27 cellular contexts compared by ENCODE assay signal in genomic region chr17:40059729-40060475, GRCh38. TPM values are rescaled to one million over a fixed set of nuclear protein-coding genes. Genes with fewer than 3 reads are reported as not detected.
A peak's percentile ranks its signal among the peaks of the same experiment; 100 is the strongest.
DNase-seq lines count a peak whose midpoint lies in the region; ATAC-seq and TF ChIP-seq lines count a peak whose summit lies in the region.
"Had no signal": no experiment of that assay in that cellular context is flagged by ENCODE, and none has a peak within 500 bp of the region (broad histone marks: within the 10 kb centered on the region; RNA-seq: fewer than 3 reads in every experiment).

No MANE protein-coding gene starts in this region.

- DNase-seq in H9 (no peak), cerebellar cortex (ENCODE audit: low spot score) (peak; percentile 40), tibial artery (no peak), substantia nigra (lab: John Stamatoyannopoulos, UW) (no peak), Caco-2 (no peak), mammary epithelial cell (no peak)
- DNase-seq: activated CD4-positive, alpha-beta T cell treated with anti-CD3 and anti-CD28 coated beads, Interleukin-2, amount 10 ng/mL, durations not matched to agents 7 days and 5 days; activated T-cell treated with anti-CD3 and anti-CD28 coated beads, Interleukin-2, amount 50 U/mL, for 48 hours; body of pancreas; effector CD4-positive, alpha-beta T cell; kidney glomerular epithelial cell; NCI-H1092 treated with DMSO at 0.1 percent for 48 hours; NCI-H187 treated with DMSO at 0.1 percent for 48 hours; NCI-H526 treated with DMSO at 0.1 percent for 48 hours; Peyer's patch; SW 1271 had no signal

- H3K18ac ChIP-seq in H9 (ENCODE audit: insufficient read length, low read depth, low read length) = no peak overlapping the region

- BruUV-seq in Caco-2 (replicated peaks; lab: Mats Ljungman, UMichigan) (no TSS peak), mammary epithelial cell (replicated peaks; lab: Mats Ljungman, UMichigan) (no TSS peak)

- H4K20me1 ChIP-seq in H9 (ENCODE audit: control insufficient read depth, insufficient read depth, insufficient read length) = no peaks in the 10 kb centered on the region
- H4K20me1 ChIP-seq in mammary epithelial cell (ENCODE audit: insufficient read depth, low read length) = no peaks in the 10 kb centered on the region

- H3K4me1 Mint-ChIP-seq in H9 = peaks cover 40 to 64% of the 10 kb centered on the region in 2 experiments
- peaks cover 47% of the 10 kb centered on the region for H3K4me1 Mint-ChIP-seq in nephron
- H3K4me1 Mint-ChIP-seq in Caco-2 (ENCODE audit: low read depth, unreplicated experiment) = peaks cover 24% of the 10 kb centered on the region

- H3K4ac ChIP-seq in H9 (ENCODE audit: low read depth, low read length) = no peak overlapping the region

- H3K27me3 Mint-ChIP-seq in H9 (ENCODE audit: low read depth) = peaks cover 37% of the 10 kb centered on the region
- peaks cover 24% of the 10 kb centered on the region for H3K27me3 Mint-ChIP-seq in nephron (ENCODE audit: low read depth)
- no peaks in the 10 kb centered on the region for H3K27me3 Mint-ChIP-seq in Caco-2 (ENCODE audit: insufficient read depth, unreplicated experiment)
- H3K27me3 Mint-ChIP-seq: stimulated activated naive CD8-positive, alpha-beta T cell treated with anti-CD3 and anti-CD28 coated beads, Interleukin-15, Interleukin-2, amounts not matched to agents 100 ng/mL and 50 ng/mL, for 24 hours had no signal

- no peaks in the 10 kb centered on the region for H3K9me3 ChIP-seq in H9 (ENCODE audit: control insufficient read depth, low read depth, low read length)
- no peaks in the 10 kb centered on the region for H3K9me3 ChIP-seq in tibial artery
- H3K9me3 ChIP-seq in Caco-2 = no peaks in the 10 kb centered on the region
- H3K9me3 ChIP-seq in mammary epithelial cell (replicated peaks; ENCODE audit: insufficient read depth, low read length) = no peaks in the 10 kb centered on the region
- H3K9me3 ChIP-seq: body of pancreas, heart left ventricle, Peyer's patch, prostate gland had no signal

- no peak overlapping the region for H3K14ac ChIP-seq in H9 (ENCODE audit: insufficient read depth, low read length)

- H4K8ac ChIP-seq in H9 (replicated peaks; ENCODE audit: insufficient read length, low read depth, low read length) = no peak overlapping the region

- WGBS in H9 (ENCODE audit: extremely low coverage, insufficient read length, low lambda C conversion rate) = no CpG with 5 or more reads among the region's 8 CpGs
- WGBS in mammary epithelial cell (ENCODE audit: low coverage, missing lambda C conversion rate) = 76% methylated on average over 6 of the region's 8 CpGs

- POLR2A ChIA-PET in Caco-2 (lab: Charles Lee) = no interaction called here

- CTCF ChIA-PET in Caco-2 (lab: Charles Lee) (interaction anchor here (0.6 to 1.9 kb wide), 4 partner anchors 25 to 53 kb away, joined by 6 read pairs; no protein-coding TSS in a partner anchor), mammary epithelial cell (lab: Charles Lee; ENCODE audit: low non-redundant PET) (interaction anchor here (0.6 kb wide), 1 partner anchor 9 kb away, joined by 3 read pairs; no protein-coding TSS in a partner anchor)

- no peak overlapping the region for H3K4me2 ChIP-seq in H9 (ENCODE audit: insufficient read depth, insufficient read length, low read length)
- H3K4me2 ChIP-seq in mammary epithelial cell (ENCODE audit: insufficient read depth, low read depth, low read length) = no peak overlapping the region

- no peaks in the 10 kb centered on the region for H3K79me1 ChIP-seq in H9 (ENCODE audit: insufficient read depth, low read depth, low read length, poor library complexity, severe bottlenecking)

- no peak overlapping the region for H3K4me3 ChIP-seq in tibial artery
- H3K4me3 ChIP-seq in Caco-2 (ENCODE audit: low read depth, low read length) = no peak overlapping the region
- H3K4me3 ChIP-seq in mammary epithelial cell (replicated peaks in 1 of 3; ENCODE audit: insufficient read depth in 1 of 3, low read depth in 2 of 3, low read length in 3 of 3) = no peak overlapping the region
- H3K4me3 ChIP-seq: body of pancreas, GM12878, heart left ventricle, Peyer's patch, prostate gland had no signal

- no peak for TF ChIP-seq CTCF in H9 (conservative IDR thresholded peaks at IDR 0.05)
- no peak for TF ChIP-seq CTCF in nephron (IDR thresholded peaks at IDR 0.05; ENCODE audit: unreplicated experiment in 3 of 3)
- no peak for TF ChIP-seq CTCF in tibial artery (IDR thresholded peaks at IDR 0.05)
- TF ChIP-seq CTCF in Caco-2 (IDR thresholded peaks at IDR 0.05; ENCODE audit: insufficient read depth in 1 of 2, low read depth in 1 of 2, low read length in 1 of 2, severe bottlenecking in 1 of 2, unreplicated experiment in 1 of 2) = no peak
- TF ChIP-seq CTCF in mammary epithelial cell (conservative IDR thresholded peaks at IDR 0.05 in 1 of 2, IDR thresholded peaks at IDR 0.05 in 1 of 2; ENCODE audit: extremely low read depth in 1 of 2, insufficient read depth in 1 of 2, low read depth in 1 of 2, low read length in 2 of 2) = no peak

- ATAC-seq in HG03460 (IDR thresholded peaks at IDR 0.05; ENCODE audit: unreplicated experiment) = no peak
- ATAC-seq: body of pancreas, GM12878, heart left ventricle, WTC11 had no signal

- H3K36me3 ChIP-seq in tibial artery = no peaks in the 10 kb centered on the region
- H3K36me3 ChIP-seq in Caco-2 (ENCODE audit: control insufficient read depth, insufficient read depth, low read length) = no peaks in the 10 kb centered on the region
- no peaks in the 10 kb centered on the region for H3K36me3 ChIP-seq in mammary epithelial cell (ENCODE audit: insufficient read depth, low read length)
- H3K36me3 ChIP-seq: heart left ventricle, Peyer's patch, prostate gland had no signal

- H3K9ac ChIP-seq in H9 (ENCODE audit: extremely low read depth, insufficient read length, low read length) (no peak overlapping the region), mammary epithelial cell (ENCODE audit: insufficient read depth, low read length) (no peak overlapping the region)

- no peak overlapping the region for H2AK5ac ChIP-seq in H9 (ENCODE audit: insufficient read length, low read length)

- H3K9me3 Mint-ChIP-seq in H9 (no peaks in the 10 kb centered on the region; a peak in 1 of 5 replicates), nephron (no peaks in the 10 kb centered on the region), Caco-2 (ENCODE audit: unreplicated experiment) (no peaks in the 10 kb centered on the region)
- H3K9me3 Mint-ChIP-seq: activated CD4-positive, alpha-beta T cell treated with anti-CD3 and anti-CD28 coated beads, Interleukin-2, amount 10 ng/mL, durations not matched to agents 7 days and 5 days; memory B cell; stimulated activated naive CD8-positive, alpha-beta T cell treated with anti-CD3 and anti-CD28 coated beads, Interleukin-15, Interleukin-2, amounts not matched to agents 100 ng/mL and 50 ng/mL, for 24 hours; WTC11 had no signal

- no peak overlapping the region for H3K56ac ChIP-seq in H9 (ENCODE audit: insufficient read length, low read depth, low read length)

- no peak overlapping the region for H2BK120ac ChIP-seq in H9 (ENCODE audit: low read depth, low read length, poor library complexity, severe bottlenecking)

- dilution Hi-C loops in mammary epithelial cell (cut with HindIII; ENCODE audit: low sequenced_read_pairs) = no loop called here

- H2BK12ac ChIP-seq in H9 (ENCODE audit: insufficient read length, low read depth, low read length) = no peak overlapping the region

- H3K27ac ChIP-seq in H9 (ENCODE audit: insufficient read length, low read depth, low read length) (no peak overlapping the region), tibial artery (peak overlapping the region; percentile 16 to 28), substantia nigra (ENCODE audit: low read depth, low read length, poor library complexity, severe bottlenecking) (no peak overlapping the region), mammary epithelial cell (ENCODE audit: insufficient read depth, low read depth, low read length) (no peak overlapping the region)
- H3K27ac ChIP-seq: body of pancreas, C4-2B, epithelial cell of prostate had no signal

- H3K27me3 ChIP-seq in H9 (ENCODE audit: insufficient read depth, low read length) = no peaks in the 10 kb centered on the region; the same call in 1 of the 2 replicates
- H3K27me3 ChIP-seq in tibial artery = no peaks in the 10 kb centered on the region
- no peaks in the 10 kb centered on the region for H3K27me3 ChIP-seq in Caco-2 (replicated peaks; ENCODE audit: control insufficient read depth, insufficient read depth, low read length)
- H3K27me3 ChIP-seq in mammary epithelial cell (ENCODE audit: insufficient read depth, low read length) = no peaks in the 10 kb centered on the region
- H3K27me3 ChIP-seq: body of pancreas, heart left ventricle, Peyer's patch had no signal

- no peak overlapping the region for H4K5ac ChIP-seq in H9 (ENCODE audit: insufficient read length, low read depth, low read length)

- H2AFZ ChIP-seq in H9 (ENCODE audit: low read length) = no peak overlapping the region
- H2AFZ ChIP-seq in mammary epithelial cell (ENCODE audit: low read depth, low read length) = no peak overlapping the region

- H4K91ac ChIP-seq in H9 (ENCODE audit: insufficient read length, low read depth, low read length) = no peak overlapping the region

- H3K23ac ChIP-seq in H9 (ENCODE audit: insufficient read length, low read depth, low read length) = no peak overlapping the region

- peaks cover 9% of the 10 kb centered on the region for H3K23me2 ChIP-seq in H9 (ENCODE audit: insufficient read length, low read depth, low read length, poor library complexity, severe bottlenecking)

- H3K36me3 Mint-ChIP-seq in H9 (ENCODE audit: insufficient read depth in 1 of 3, low read depth in 3 of 3) = no peaks in the 10 kb centered on the region; a peak in 1 of 7 replicates
- H3K36me3 Mint-ChIP-seq in nephron (ENCODE audit: low read depth) = no peaks in the 10 kb centered on the region
- peaks cover 8% of the 10 kb centered on the region for H3K36me3 Mint-ChIP-seq in Caco-2 (ENCODE audit: insufficient read depth, unreplicated experiment)
- H3K36me3 Mint-ChIP-seq: memory B cell, WTC11 had no signal

- no peak overlapping the region for H2BK5ac ChIP-seq in H9 (ENCODE audit: insufficient read length, low read length)

- H3T11ph ChIP-seq in H9 (ENCODE audit: low read length) = no peak overlapping the region

- no peak overlapping the region for H3K4me3 Mint-ChIP-seq in H9
- H3K4me3 Mint-ChIP-seq in nephron = peak overlapping the region; percentile 27 to 55 (median 46)
- no peak overlapping the region for H3K4me3 Mint-ChIP-seq in Caco-2 (ENCODE audit: unreplicated experiment)
- H3K4me3 Mint-ChIP-seq: activated CD4-positive, alpha-beta T cell treated with anti-CD3 and anti-CD28 coated beads, Interleukin-2, amount 10 ng/mL, durations not matched to agents 7 days and 5 days; memory B cell; stimulated activated naive CD8-positive, alpha-beta T cell treated with anti-CD3 and anti-CD28 coated beads, Interleukin-15, Interleukin-2, amounts not matched to agents 100 ng/mL and 50 ng/mL, for 24 hours; WTC11 had no signal

- no peak overlapping the region for H2BK15ac ChIP-seq in H9 (ENCODE audit: low read depth, low read length)

- peaks cover 8% of the 10 kb centered on the region for H3K4me1 ChIP-seq in H9 (ENCODE audit: insufficient read depth, low read length)
- H3K4me1 ChIP-seq in tibial artery = peaks cover 0 to 29% (median 17%) of the 10 kb centered on the region in 4 donors
- peaks cover 15% of the 10 kb centered on the region for H3K4me1 ChIP-seq in Caco-2
- H3K4me1 ChIP-seq in mammary epithelial cell (ENCODE audit: insufficient read depth, low read length) = peaks cover 14% of the 10 kb centered on the region
- H3K4me1 ChIP-seq: prostate gland had no signal

- H2BK20ac ChIP-seq in H9 (ENCODE audit: low read depth, low read length, poor library complexity, severe bottlenecking) = no peak overlapping the region

- H3K79me2 ChIP-seq in H9 (ENCODE audit: insufficient read depth, low read length) (no peaks in the 10 kb centered on the region), mammary epithelial cell (ENCODE audit: insufficient read depth, low read length) (peaks cover 7% of the 10 kb centered on the region)

- H3K27ac Mint-ChIP-seq in H9 = peak overlapping the region in 2 of 3 experiments; percentile 70 to 72; a peak in 1 of 7 replicates
- H3K27ac Mint-ChIP-seq in nephron = peak overlapping the region in 2 of 3 experiments; percentile 12 to 44
- H3K27ac Mint-ChIP-seq in Caco-2 (ENCODE audit: unreplicated experiment) = no peak overlapping the region
- H3K27ac Mint-ChIP-seq: activated CD4-positive, alpha-beta T cell treated with anti-CD3 and anti-CD28 coated beads, Interleukin-2, amount 10 ng/mL, durations not matched to agents 7 days and 5 days; memory B cell; stimulated activated naive CD8-positive, alpha-beta T cell treated with anti-CD3 and anti-CD28 coated beads, Interleukin-15, Interleukin-2, amounts not matched to agents 100 ng/mL and 50 ng/mL, for 24 hours; WTC11 had no signal

- intact Hi-C loops in tibial artery (cut with DNase I; ENCODE audit: low total_unique reads) = loop anchor here (5.0 kb wide), 1 partner anchor 52 kb away; no protein-coding TSS in a partner anchor
- intact Hi-C loops in Caco-2 (cut with micrococcal nuclease; ENCODE audit: unreplicated experiment) = no loop called here
- intact Hi-C loops in mammary epithelial cell (cut with micrococcal nuclease) = loop anchor here (5.0 kb wide), 1 partner anchor 37 kb away; no protein-coding TSS in a partner anchor

- in situ Hi-C loops in mammary epithelial cell (cut with MboI; ENCODE audit: low sequenced_read_pairs in 2 of 2) = no loop called here

RNA-seq across cellular contexts. Expression of gene THRA, which starts 2.9 kb away (rescaled TPM):
- total RNA-seq in H9 (2021) (9.8 and 10.1 TPM in 2 replicates), Caco-2 (2022) (27.3 and 29.3 TPM in 2 replicates), mammary epithelial cell (10 to 100 TPM; 10.8 to 11.7 TPM)
- 10.0 TPM for polyA plus RNA-seq in mammary epithelial cell
- 33.1 TPM for polyA minus RNA-seq in mammary epithelial cell

RNA-seq across cellular contexts. Expression of gene MED24, which starts 5.7 kb away (rescaled TPM):
- total RNA-seq in H9 (2021) (104 and 105 TPM in 2 replicates), Caco-2 (2022) (119 and 122 TPM in 2 replicates), mammary epithelial cell (10 to 100 TPM; 59.3 to 85.6 TPM)
- polyA plus RNA-seq in mammary epithelial cell = 91.2 TPM
- 116 TPM for polyA minus RNA-seq in mammary epithelial cell

RNA-seq across cellular contexts. Expression of gene NR1D1, which starts 40.5 kb away (rescaled TPM):
- 8.6 and 8.7 TPM in 2 replicates for total RNA-seq in H9 (2021)
- total RNA-seq in Caco-2 (2022) = 8.9 and 11.3 TPM in 2 replicates
- 10 to 100 TPM in 1 of 2 donors, 1 to 10 TPM in 1; 2.0 to 25.9 TPM for total RNA-seq in mammary epithelial cell
- 7.9 TPM for polyA plus RNA-seq in mammary epithelial cell
- polyA minus RNA-seq in mammary epithelial cell = 41.0 TPM

RNA-seq across cellular contexts. Expression of gene CSF3, which starts 44.7 kb away (rescaled TPM):
- not detected in 2 replicates for total RNA-seq in H9 (2021)
- not detected in 2 replicates for total RNA-seq in Caco-2 (2022)
- 1 to 10 TPM in 1 of 2 donors, not detected in 1; 8.2 TPM for total RNA-seq in mammary epithelial cell
- polyA plus RNA-seq in mammary epithelial cell = 5.1 TPM
- polyA minus RNA-seq in mammary epithelial cell = not detected
- total RNA-seq: activated CD4-positive, alpha-beta T cell treated with anti-CD3 and anti-CD28 coated beads, Interleukin-2, amount 10 ng/mL, durations not matched to agents 7 days and 5 days; chondrocyte; Peyer's patch; WTC11 had no signal

Comparison
In these comparisons a context has a peak if more than half of its experiments do, and no peak if none do; other contexts are left out.
1. H3K27ac ChIP-seq: peak in tibial artery (2 of 2); none in H9 (single experiment), substantia nigra (single experiment) and mammary epithelial cell (single experiment).
2. H3K4me3 Mint-ChIP-seq: peak in nephron (3 of 3); none in H9 (0 of 2) and Caco-2 (single experiment).